In the genomic region with DNA sequence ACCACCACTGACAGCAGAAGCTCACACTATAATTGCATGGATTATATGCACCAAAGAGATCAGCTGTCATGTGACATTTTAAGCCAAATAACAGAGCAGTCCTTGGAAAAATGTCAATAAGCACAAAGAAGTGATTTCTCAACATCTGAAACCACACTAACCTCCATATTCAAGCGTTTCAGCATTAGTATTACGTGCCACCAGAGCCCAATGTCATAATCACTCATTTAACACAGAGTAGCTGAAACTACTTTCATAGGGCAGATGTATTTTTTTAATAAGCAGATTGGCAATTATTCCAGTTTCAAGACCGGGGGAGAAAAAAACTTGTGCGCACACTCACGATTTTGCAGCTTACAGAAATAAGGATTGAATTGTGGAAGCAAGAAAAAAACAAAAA, we compare ENCODE assay signal across 1 cellular context.
TF ChIP-seq lines count a peak whose summit lies in the region.

No MANE protein-coding gene starts in this region.

TF ChIP-seq in IMR-90, 13 proteins besides CTCF, POLR2A, EP300 and RAD21:
- TF ChIP-seq USF2 (IDR thresholded peaks at IDR 0.05; ENCODE audit: low read depth, low read length) (no peak), CEBPB (IDR thresholded peaks at IDR 0.05; ENCODE audit: low read depth, low read length) (no peak), SMC3 (IDR thresholded peaks at IDR 0.05; ENCODE audit: low read depth, low read length) (no peak)
